In genomic region chr11:68617925-68618809, GRCh38 we compare ENCODE assay signal across 15 cellular contexts.
"Had no signal": no experiment of that assay in that cellular context is flagged by ENCODE, and none has a peak within 500 bp of the region (broad histone marks: within the 10 kb centered on the region; RNA-seq: fewer than 3 reads in every experiment).

No MANE protein-coding gene starts in this region.

- DNase-seq: activated CD4-positive, alpha-beta T cell treated with anti-CD3 and anti-CD28 coated beads, Interleukin-2, amount 50 U/mL, for 4 hours; activated gamma-delta T cell; activated T-cell treated with anti-CD3 and anti-CD28 coated beads, Interleukin-2, amount 50 U/mL, for 48 hours; caudate nucleus; cortex of kidney; effector CD8-positive, alpha-beta T cell; kidney; naive B cell; spleen; stimulated activated CD4-positive, alpha-beta T cell treated with anti-CD3 and anti-CD28 coated beads, Interleukin-1b, Interleukin-23, amount 100 ng/mL, for 48 hours; transverse colon had no signal

- H3K27me3 Mint-ChIP-seq: naive B cell had no signal

- H3K4me1 Mint-ChIP-seq: naive B cell; stimulated activated memory B cell treated with anti-CD40 and anti-IgM and Interleukin-4, amounts not matched to agents 10 μg/mL and 1 μg/mL and 100 μg/mL, for 72 hours had no signal

- H3K4me3 Mint-ChIP-seq: naive B cell; stimulated activated memory B cell treated with anti-CD40 and anti-IgM and Interleukin-4, amounts not matched to agents 10 μg/mL and 1 μg/mL and 100 μg/mL, for 72 hours had no signal

- FAIRE-seq: kidney had no signal

- ATAC-seq: activated CD4-positive, CD25-positive, alpha-beta regulatory T cell treated with anti-CD3 and anti-CD28 coated beads, Interleukin-2, amount 50 U/mL, for 24 hours; gastroesophageal sphincter; sciatic nerve; stimulated activated memory B cell treated with anti-CD40 and anti-IgM and Interleukin-4, amounts not matched to agents 10 μg/mL and 1 μg/mL and 100 μg/mL, for 72 hours had no signal

- H3K27ac Mint-ChIP-seq: stimulated activated memory B cell treated with anti-CD40 and anti-IgM and Interleukin-4, amounts not matched to agents 10 μg/mL and 1 μg/mL and 100 μg/mL, for 72 hours had no signal
